In the genomic region with DNA sequence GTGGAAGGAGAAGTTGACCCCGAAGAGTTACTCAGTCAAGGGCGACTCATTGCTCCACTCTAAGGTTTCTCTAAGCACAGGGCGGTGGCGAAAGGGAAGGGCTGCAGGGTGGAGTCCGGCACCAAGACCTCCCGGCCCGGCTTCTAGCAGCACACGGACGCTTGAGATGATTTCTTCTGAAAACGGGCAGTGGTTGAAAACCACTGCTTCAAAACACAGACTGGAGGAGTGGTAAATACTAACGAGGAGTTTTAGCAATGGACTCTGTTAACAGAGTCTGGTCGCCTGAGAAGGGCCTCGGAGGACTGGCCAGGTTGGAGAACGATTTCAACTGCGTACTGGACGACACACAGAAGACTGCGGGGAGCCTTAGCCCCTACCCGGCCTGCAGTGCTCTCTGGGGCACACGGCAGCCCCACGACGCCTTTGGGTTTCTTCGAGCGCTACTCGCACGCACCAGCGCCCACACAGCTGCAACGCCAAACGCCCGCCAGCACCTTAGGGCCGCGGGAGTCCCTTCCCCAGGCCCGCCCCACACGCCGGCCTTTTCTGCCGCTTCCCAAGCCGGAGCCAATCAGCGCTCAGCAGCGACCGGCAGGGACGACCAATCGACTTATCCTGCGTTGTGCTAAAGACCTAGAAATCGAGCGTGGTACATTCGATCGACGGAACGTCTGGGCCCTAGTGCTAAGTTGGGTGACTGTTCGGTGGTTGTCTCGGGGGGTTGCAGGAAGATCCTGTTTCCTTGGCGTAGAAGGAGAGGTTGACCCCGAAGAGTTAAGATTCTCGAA, we compare ENCODE assay signal across 8 cellular contexts. TPM values are rescaled to one million over a fixed set of nuclear protein-coding genes. Genes with fewer than 3 reads are reported as not detected.
DNase-seq lines count a peak whose midpoint lies in the region; ATAC-seq and TF ChIP-seq lines count a peak whose summit lies in the region.

No MANE protein-coding gene starts in this region.

- peak overlapping the region in 1 of 2 donors; percentile 86 for H3K27ac ChIP-seq in coronary artery

- peaks cover 30% of the 10 kb centered on the region for H3K27me3 Mint-ChIP-seq in activated CD4-positive, alpha-beta T cell treated with anti-CD3 and anti-CD28 coated beads, Interleukin-2, amount 10 ng/mL, durations not matched to agents 24 days and 14 days

- no peak for TF ChIP-seq CTCF in coronary artery (IDR thresholded peaks at IDR 0.05)

- peak overlapping the region; percentile 82 for H3K4me3 ChIP-seq in coronary artery

- ATAC-seq in HG03095 (IDR thresholded peaks at IDR 0.05; ENCODE audit: unreplicated experiment): peak; percentile 82
- ATAC-seq in left lobe of liver: peak; percentile 94

- peaks cover 11% of the 10 kb centered on the region for H3K36me3 Mint-ChIP-seq in activated CD4-positive, alpha-beta T cell treated with anti-CD3 and anti-CD28 coated beads, Interleukin-2, amount 10 ng/mL, durations not matched to agents 24 days and 14 days (ENCODE audit: low read depth)

- H3K4me1 Mint-ChIP-seq in activated CD4-positive, alpha-beta T cell treated with anti-CD3 and anti-CD28 coated beads, Interleukin-2, amount 10 ng/mL, durations not matched to agents 24 days and 14 days: peaks cover 27% of the 10 kb centered on the region

- intact Hi-C loops in activated CD4-positive, alpha-beta T cell treated with anti-CD3 and anti-CD28 coated beads, Interleukin-2, amount 10 ng/mL, durations not matched to agents 24 days and 14 days (cut with micrococcal nuclease): no loop called here

- H3K27ac Mint-ChIP-seq in activated CD4-positive, alpha-beta T cell treated with anti-CD3 and anti-CD28 coated beads, Interleukin-2, amount 10 ng/mL, durations not matched to agents 24 days and 14 days: peak overlapping the region; percentile 85

- DNase-seq in A172 (ENCODE audit: low spot score) (peak; percentile 80), NCI-H446 (lab: John Stamatoyannopoulos, UW) (peak; percentile 73 to 93), coronary artery (ENCODE audit: low spot score) (peak; percentile 91), left lobe of liver (ENCODE audit: low spot score) (peak; percentile 89)
- DNase-seq in activated CD4-positive, alpha-beta T cell treated with anti-CD3 and anti-CD28 coated beads, Interleukin-2, amount 10 ng/mL, durations not matched to agents 24 days and 14 days: peak; percentile 96
- DNase-seq in stimulated activated CD4-positive, alpha-beta T cell treated with anti-CD3 and anti-CD28 coated beads, Interleukin-2, amount 100 ng/mL, for 24 hours: peak; percentile 81 to 85

- peak overlapping the region; percentile 96 for H3K4me3 Mint-ChIP-seq in activated CD4-positive, alpha-beta T cell treated with anti-CD3 and anti-CD28 coated beads, Interleukin-2, amount 10 ng/mL, durations not matched to agents 24 days and 14 days

- peak; percentile 73 for TF ChIP-seq POLR2A in GM18526 (IDR thresholded peaks at IDR 0.05; ENCODE audit: extremely low read depth, insufficient read length)

- peaks cover 4% of the 10 kb centered on the region for H3K9me3 Mint-ChIP-seq in activated CD4-positive, alpha-beta T cell treated with anti-CD3 and anti-CD28 coated beads, Interleukin-2, amount 10 ng/mL, durations not matched to agents 24 days and 14 days

RNA-seq across cellular contexts. Expression of a gene that starts 14.4 kb away (rescaled TPM):
- 0.17 TPM in 1 of 2 replicates, not detected in the other for total RNA-seq in A172 (2014; rRNA removed; shearing (Covaris generic))
- not detected in 2 replicates for total RNA-seq in activated CD4-positive, alpha-beta T cell treated with anti-CD3 and anti-CD28 coated beads, Interleukin-2, amount 10 ng/mL, durations not matched to agents 24 days and 14 days
- total RNA-seq in left lobe of liver: 0.53 TPM

RNA-seq across cellular contexts. Expression of a gene that starts 56.6 kb away (rescaled TPM):
- 10.0 and 18.2 TPM in 2 replicates for total RNA-seq in A172 (2014; rRNA removed; shearing (Covaris generic))
- 32.4 and 33.7 TPM in 2 replicates for total RNA-seq in activated CD4-positive, alpha-beta T cell treated with anti-CD3 and anti-CD28 coated beads, Interleukin-2, amount 10 ng/mL, durations not matched to agents 24 days and 14 days
- 5.0 TPM for total RNA-seq in left lobe of liver
